12 cellular contexts compared by ENCODE assay signal in the genomic region with DNA sequence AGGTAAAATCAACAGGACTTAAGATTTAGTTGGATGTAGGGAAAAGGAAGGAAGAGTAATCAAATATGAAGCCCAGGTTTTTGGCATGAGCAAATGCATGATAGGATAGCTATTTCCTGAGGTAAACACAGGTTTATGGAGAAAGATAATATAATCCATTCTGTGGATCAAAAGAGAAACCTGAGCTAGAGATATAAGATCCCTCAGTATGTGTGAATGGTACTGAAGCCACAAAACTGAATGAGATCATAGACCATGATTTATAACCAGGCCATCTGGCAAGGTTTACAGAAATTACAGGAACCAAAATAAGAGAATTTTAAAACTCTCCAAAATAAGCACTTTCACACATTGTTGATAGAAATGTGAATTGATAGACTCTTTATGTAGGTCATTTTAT. TPM values are rescaled to one million over a fixed set of nuclear protein-coding genes. Genes with fewer than 3 reads are reported as not detected.
DNase-seq lines count a peak whose midpoint lies in the region; ATAC-seq and TF ChIP-seq lines count a peak whose summit lies in the region.
"Had no signal": no experiment of that assay in that cellular context is flagged by ENCODE, and none has a peak within 500 bp of the region (broad histone marks: within the 10 kb centered on the region; RNA-seq: fewer than 3 reads in every experiment).

No MANE protein-coding gene starts in this region.

- H3K9me2 ChIP-seq in PC-3 (replicated peaks; ENCODE audit: low read length): no peaks in the 10 kb centered on the region

- TF ChIP-seq CTCF in PC-3 (conservative IDR thresholded peaks at IDR 0.05; ENCODE audit: low read depth, low read length) (no peak), foreskin fibroblast (IDR thresholded peaks at IDR 0.05; ENCODE audit: low read depth, low read length) (no peak)

- POLR2A ChIA-PET in HEK293T (lab: Yijun Ruan, JAX) (no interaction called here), PC-3 (lab: Charles Lee; ENCODE audit: unreplicated experiment) (no interaction called here)

- H3K4me3 ChIP-seq in PC-3 (ENCODE audit: low read length) (no peak overlapping the region), foreskin fibroblast (ENCODE audit: low read depth in 1 of 2, low read length in 2 of 2) (no peak overlapping the region), aorta (ENCODE audit: low read length in 2 of 2) (no peak overlapping the region)

- peaks cover 6% of the 10 kb centered on the region for H3K9me3 Mint-ChIP-seq in stimulated activated effector memory CD8-positive, alpha-beta T cell treated with anti-CD3 and anti-CD28 coated beads, Interleukin-12 subunit alpha, Interleukin-12 subunit beta, amount 100 ng/mL, for 72 hours

- DNase-seq in AG08395 (ENCODE audit: low spot score): peak; percentile 24
- DNase-seq in HEK293T (ENCODE audit: extremely low spot score): no peak
- peak; percentile 48 for DNase-seq in PC-3
- DNase-seq in foreskin fibroblast: peak; percentile 23 to 48
- DNase-seq in activated CD4-positive, alpha-beta T cell treated with anti-CD3 and anti-CD28 coated beads, Interleukin-2, amount 50 U/mL, for 1 hour: no peak
- no peak for DNase-seq in activated CD8-positive, alpha-beta memory T cell treated with anti-CD3 and anti-CD28 coated beads, Interleukin-2, amount 50 U/mL, for 4 hours
- no peak for DNase-seq in aorta
- DNase-seq in stimulated activated effector memory CD8-positive, alpha-beta T cell treated with anti-CD3 and anti-CD28 coated beads, Interleukin-12 subunit alpha, Interleukin-12 subunit beta, amount 100 ng/mL, for 72 hours (ENCODE audit: low spot score in 2 of 2): no peak
- DNase-seq: effector CD4-positive, alpha-beta T cell; H7; NCI-H187 treated with DMSO at 0.1 percent for 48 hours had no signal

- no peaks in the 10 kb centered on the region for H3K4me1 Mint-ChIP-seq in stimulated activated effector memory CD8-positive, alpha-beta T cell treated with anti-CD3 and anti-CD28 coated beads, Interleukin-12 subunit alpha, Interleukin-12 subunit beta, amount 100 ng/mL, for 72 hours

- no peaks in the 10 kb centered on the region for H3K36me3 Mint-ChIP-seq in stimulated activated effector memory CD8-positive, alpha-beta T cell treated with anti-CD3 and anti-CD28 coated beads, Interleukin-12 subunit alpha, Interleukin-12 subunit beta, amount 100 ng/mL, for 72 hours

- H3K36me3 ChIP-seq in PC-3 (ENCODE audit: low read depth, low read length) (no peaks in the 10 kb centered on the region), aorta (ENCODE audit: control insufficient read depth in 1 of 2, insufficient read depth in 2 of 2, low read length in 1 of 2) (no peaks in the 10 kb centered on the region)

- ATAC-seq in PC-3: peak; percentile 69
- no peak for ATAC-seq in aorta (ENCODE audit: low FRiP score)
- ATAC-seq in stimulated activated effector memory CD8-positive, alpha-beta T cell treated with anti-CD3 and anti-CD28 coated beads, Interleukin-12 subunit alpha, Interleukin-12 subunit beta, amount 100 ng/mL, for 72 hours: no peak

- H3K79me2 ChIP-seq in PC-3 (ENCODE audit: low read length): no peaks in the 10 kb centered on the region

- no peak overlapping the region for H3K4me3 Mint-ChIP-seq in stimulated activated effector memory CD8-positive, alpha-beta T cell treated with anti-CD3 and anti-CD28 coated beads, Interleukin-12 subunit alpha, Interleukin-12 subunit beta, amount 100 ng/mL, for 72 hours

- H3K27me3 ChIP-seq in PC-3 (ENCODE audit: low read length) (no peaks in the 10 kb centered on the region), aorta (ENCODE audit: control insufficient read depth in 1 of 2, insufficient read depth in 2 of 2, low read length in 1 of 2) (peaks cover 0 to 2% of the 10 kb centered on the region in 2 donors)

- H3K4me1 ChIP-seq in PC-3 (ENCODE audit: insufficient read depth, low read length): peaks cover 41% of the 10 kb centered on the region
- no peaks in the 10 kb centered on the region for H3K4me1 ChIP-seq in aorta (ENCODE audit: control insufficient read depth in 1 of 2, insufficient read depth in 2 of 2, low read length in 2 of 2)

- CTCF ChIA-PET in HEK293T (lab: Yijun Ruan, JAX): no interaction called here
- CTCF ChIA-PET in PC-3 (lab: Charles Lee): interaction anchor here (0.6 kb wide), 1 partner anchor 66 kb away, joined by 3 read pairs; no protein-coding TSS in a partner anchor

- no peak overlapping the region for H3K27ac Mint-ChIP-seq in stimulated activated effector memory CD8-positive, alpha-beta T cell treated with anti-CD3 and anti-CD28 coated beads, Interleukin-12 subunit alpha, Interleukin-12 subunit beta, amount 100 ng/mL, for 72 hours

- intact Hi-C loops in PC-3 (cut with micrococcal nuclease): no loop called here
- intact Hi-C loops in aorta (cut with DNase I): no loop called here

- H3K27ac ChIP-seq in PC-3 (ENCODE audit: low read length) (peak overlapping the region; percentile 36; the same call in 1 of the 2 replicates), aorta (ENCODE audit: low read depth in 1 of 2, low read length in 2 of 2) (no peak overlapping the region)
- H3K27ac ChIP-seq: KMS-11 had no signal

- H3K9ac ChIP-seq in PC-3 (ENCODE audit: low read length): no peak overlapping the region
- H3K9ac ChIP-seq: KMS-11 had no signal

- no TSS peak for BruUV-seq in PC-3 (replicated peaks; lab: Mats Ljungman, UMichigan)

- no peak overlapping the region for H2AFZ ChIP-seq in PC-3 (ENCODE audit: low read length)

- H3K4me2 ChIP-seq in PC-3 (ENCODE audit: low read length): peak overlapping the region; percentile 21; the same call in 1 of the 2 replicates
- H3K4me2 ChIP-seq: KMS-11 had no signal

- no peaks in the 10 kb centered on the region for H4K20me1 ChIP-seq in PC-3 (ENCODE audit: low read length)

- H3K9me3 ChIP-seq in PC-3 (ENCODE audit: low read length): no peaks in the 10 kb centered on the region
- no peaks in the 10 kb centered on the region for H3K9me3 ChIP-seq in aorta (ENCODE audit: control insufficient read depth, low read length)

- no peaks in the 10 kb centered on the region for H3F3A ChIP-seq in PC-3 (ENCODE audit: low read length, unreplicated experiment)

TF ChIP-seq in HEK293T, 16 proteins besides CTCF, POLR2A, EP300 and RAD21:
- TF ChIP-seq SUZ12 (IDR thresholded peaks at IDR 0.05) (no peak), L3MBTL2 (conservative IDR thresholded peaks at IDR 0.05) (no peak), FOXM1 (IDR thresholded peaks at IDR 0.05; ENCODE audit: borderline replicate concordance) (no peak), PKNOX1 (IDR thresholded peaks at IDR 0.05) (0 out of 2 replicates have a peak, but pooled peaks have one; percentile 17), FOXK2 (IDR thresholded peaks at IDR 0.05) (no peak), CTBP1 (IDR thresholded peaks at IDR 0.05; ENCODE audit: borderline replicate concordance) (no peak), HDGF (IDR thresholded peaks at IDR 0.05; ENCODE audit: borderline replicate concordance) (no peak), ARNT (IDR thresholded peaks at IDR 0.05) (no peak)
TF ChIP-seq in HEK293T: peak in this region for 1.

RNA-seq across cellular contexts. Expression of gene ECM2, which starts 28.7 kb away (rescaled TPM):
- total RNA-seq in PC-3 (2014; rRNA removed) (0.29 TPM in 1 of 2 replicates, not detected in the other), aorta (10 to 100 TPM; 54.6 to 65.6 TPM)
- 100 to 1,000 TPM in 1 of 2 donors, 10 to 100 TPM in 1; 47.8 to 102 TPM for polyA plus RNA-seq in aorta
- total RNA-seq: H7 had no signal

Comparison
In these comparisons a context has a peak if more than half of its experiments do, and no peak if none do; other contexts are left out.
1. DNase-seq: peak in AG08395 (single experiment), PC-3 (single experiment) and foreskin fibroblast (2 of 2); none in HEK293T (single experiment), activated CD4-positive, alpha-beta T cell treated with anti-CD3 and anti-CD28 coated beads, Interleukin-2, amount 50 U/mL, for 1 hour (single experiment), activated CD8-positive, alpha-beta memory T cell treated with anti-CD3 and anti-CD28 coated beads, Interleukin-2, amount 50 U/mL, for 4 hours (single experiment), aorta (0 of 2) and stimulated activated effector memory CD8-positive, alpha-beta T cell treated with anti-CD3 and anti-CD28 coated beads, Interleukin-12 subunit alpha, Interleukin-12 subunit beta, amount 100 ng/mL, for 72 hours (0 of 2).
2. RNA of gene ECM2, which starts 28.7 kb away (total RNA-seq): 54.6 to 65.6 TPM in aorta; 0.29 TPM in PC-3; every median in the first group is over 10 times any median in the second.